ENCODE assay signal across 12 cellular contexts in genomic region chr4:139919513-139919912, GRCh38.
DNase-seq lines count a peak whose midpoint lies in the region; ATAC-seq, FAIRE-seq and TF ChIP-seq lines count a peak whose summit lies in the region.
"Had no signal": no experiment of that assay in that cellular context is flagged by ENCODE, and none has a peak within 500 bp of the region (broad histone marks: within the 10 kb centered on the region; RNA-seq: fewer than 3 reads in every experiment).

No MANE protein-coding gene starts in this region.

- FAIRE-seq in endothelial cell of umbilical vein (lab: Jason Lieb, UNC), result peak; percentile 91

- dilution Hi-C loops in endothelial cell of umbilical vein (cut with MboI; ENCODE audit: extremely low pct_ligation_motif_present, low sequenced_read_pairs), result no loop called here

- POLR2A ChIA-PET in endothelial cell of umbilical vein (lab: Charles Lee), result no interaction called here

- no peaks in the 10 kb centered on the region for H3K9me3 ChIP-seq in endothelial cell of umbilical vein (replicated peaks; ENCODE audit: control insufficient read depth, insufficient read depth, low read length)
- H3K9me3 ChIP-seq in lower lobe of right lung, result no peaks in the 10 kb centered on the region
- H3K9me3 ChIP-seq in subcutaneous abdominal adipose tissue (ENCODE audit: control insufficient read depth in 5 of 5, low read length in 5 of 5), result no peaks in the 10 kb centered on the region

- H3K4me1 ChIP-seq in endothelial cell of umbilical vein (ENCODE audit: control insufficient read depth, extremely low read depth, insufficient read depth, low read length), result peaks cover 47% of the 10 kb centered on the region
- H3K4me1 ChIP-seq in lower lobe of right lung, result peaks cover 64% of the 10 kb centered on the region
- peaks cover 19 to 90% (median 60%) of the 10 kb centered on the region in 5 donors for H3K4me1 ChIP-seq in subcutaneous abdominal adipose tissue (ENCODE audit: control insufficient read depth in 5 of 5, insufficient read depth in 5 of 5, low read length in 5 of 5)

- peak in 1 of 2 donors; percentile 45 for ATAC-seq in lower lobe of right lung
- no peak for ATAC-seq in HG03565 (IDR thresholded peaks at IDR 0.05; ENCODE audit: unreplicated experiment)

- H3K27ac ChIP-seq in endothelial cell of umbilical vein (ENCODE audit: insufficient read depth, low read depth, low read length) (peak overlapping the region; percentile 84), lower lobe of right lung (peak overlapping the region; percentile 52), subcutaneous abdominal adipose tissue (ENCODE audit: low read depth, low read length) (peak overlapping the region; percentile 86)

- intact Hi-C loops in endothelial cell of umbilical vein (cut with micrococcal nuclease) (loop anchor here (1.0 to 5.0 kb wide), 6 partner anchors 47 to 232 kb away; no protein-coding TSS in a partner anchor), lower lobe of right lung (cut with DNase I) (no loop called here)

- H3K27me3 ChIP-seq in endothelial cell of umbilical vein (ENCODE audit: control insufficient read depth in 2 of 2, insufficient read depth in 2 of 2, low read length in 2 of 2) (no peaks in the 10 kb centered on the region), lower lobe of right lung (ENCODE audit: low read depth) (no peaks in the 10 kb centered on the region), subcutaneous abdominal adipose tissue (ENCODE audit: control insufficient read depth in 5 of 5, insufficient read depth in 4 of 5, low read length in 5 of 5) (no peaks in the 10 kb centered on the region)

- no peaks in the 10 kb centered on the region for H3K9me1 ChIP-seq in endothelial cell of umbilical vein (replicated peaks; ENCODE audit: control insufficient read depth, extremely low read depth, insufficient read depth, low read length)

- no peak overlapping the region for H3K4me3 ChIP-seq in endothelial cell of umbilical vein (replicated peaks in 1 of 3; ENCODE audit: insufficient read depth in 1 of 3, low read depth in 1 of 3, low read length in 3 of 3)
- no peak overlapping the region for H3K4me3 ChIP-seq in lower lobe of right lung
- no peak overlapping the region for H3K4me3 ChIP-seq in subcutaneous abdominal adipose tissue (ENCODE audit: low read depth in 1 of 5, low read length in 5 of 5)

- peak; percentile 21 for TF ChIP-seq POLR2A in endothelial cell of umbilical vein (IDR thresholded peaks at IDR 0.05; ENCODE audit: low read depth, low read length)

- H3K36me3 ChIP-seq in endothelial cell of umbilical vein (ENCODE audit: control insufficient read depth in 2 of 2, extremely low read depth in 1 of 2, insufficient read depth in 2 of 2, low read length in 2 of 2) (no peaks in the 10 kb centered on the region), lower lobe of right lung (no peaks in the 10 kb centered on the region), subcutaneous abdominal adipose tissue (ENCODE audit: control insufficient read depth in 5 of 5, insufficient read depth in 5 of 5, low read length in 5 of 5) (no peaks in the 10 kb centered on the region)

- TF ChIP-seq CTCF in endothelial cell of umbilical vein (IDR thresholded peaks at IDR 0.05; ENCODE audit: extremely low read depth in 1 of 2, insufficient read depth in 1 of 2, low read depth in 1 of 2, low read length in 2 of 2) (no peak), lower lobe of right lung (IDR thresholded peaks at IDR 0.05) (no peak)

- DNase-seq in LHCN-M2 (ENCODE audit: low read depth) (peak; percentile 67), endothelial cell of umbilical vein (ENCODE audit: low read depth, low spot score) (peak; percentile 95), lower lobe of right lung (no peak), ACHN (no peak), cortex of kidney (lab: John Stamatoyannopoulos, UW) (no peak)
- no peak for DNase-seq in stimulated activated naive CD4-positive, alpha-beta T cell (lab: John Stamatoyannopoulos, UW)
- DNase-seq: effector memory CD4-positive, alpha-beta T cell; naive B cell; NCI-H2171; SW 1271 had no signal

- CTCF ChIA-PET in endothelial cell of umbilical vein (lab: Charles Lee), result interaction anchor here (0.5 to 1.5 kb wide), 7 partner anchors 10 to 334 kb away, joined by 3 to 6 read pairs (median 4); no protein-coding TSS in a partner anchor

- H3K79me2 ChIP-seq in endothelial cell of umbilical vein (ENCODE audit: control insufficient read depth, insufficient read depth, low read length), result no peaks in the 10 kb centered on the region

- BruUV-seq in endothelial cell of umbilical vein (replicated peaks; lab: Mats Ljungman, UMichigan), result no TSS peak

- H4K20me1 ChIP-seq in endothelial cell of umbilical vein (replicated peaks; ENCODE audit: control insufficient read depth, extremely low read depth, insufficient read depth, low read length), result no peaks in the 10 kb centered on the region

- peak overlapping the region; percentile 66 for H3K4me2 ChIP-seq in endothelial cell of umbilical vein (ENCODE audit: insufficient read depth, low read length)

- H2AFZ ChIP-seq in endothelial cell of umbilical vein (ENCODE audit: low read depth, low read length), result no peak overlapping the region

- in situ Hi-C loops in ACHN (cut with HindIII; ENCODE audit: low pct_ligation_motif_present, low pct_unique_long_range_greater_than_20kb, low sequenced_read_pairs), result no loop called here

- peak overlapping the region; percentile 60 for H3K9ac ChIP-seq in endothelial cell of umbilical vein (replicated peaks; ENCODE audit: extremely low read depth, insufficient read depth, low read length)
- H3K9ac ChIP-seq in subcutaneous abdominal adipose tissue (ENCODE audit: low read length in 5 of 5), result no peak overlapping the region

TF ChIP-seq in endothelial cell of umbilical vein, 7 proteins besides CTCF, POLR2A, EP300 and RAD21:
- TF ChIP-seq JUN (IDR thresholded peaks at IDR 0.05; ENCODE audit: borderline replicate concordance, insufficient read depth, insufficient read length, low read depth) (peak; percentile 81), FOS (IDR thresholded peaks at IDR 0.05; ENCODE audit: borderline replicate concordance, insufficient read depth, low read length) (peak; percentile 26), EZH2 (IDR thresholded peaks at IDR 0.05; ENCODE audit: borderline replicate concordance, low read depth, low read length, severe bottlenecking) (no peak), POLR2AphosphoS5 (IDR thresholded peaks at IDR 0.05; ENCODE audit: insufficient read depth, low read depth, low read length) (peak; percentile 44), GATA2 (IDR thresholded peaks at IDR 0.05; ENCODE audit: insufficient read depth, insufficient read length, low read depth, low read length) (no peak), MYC (IDR thresholded peaks at IDR 0.05; ENCODE audit: low read depth, low read length) (no peak)
- TF ChIP-seq, protein P1, sequence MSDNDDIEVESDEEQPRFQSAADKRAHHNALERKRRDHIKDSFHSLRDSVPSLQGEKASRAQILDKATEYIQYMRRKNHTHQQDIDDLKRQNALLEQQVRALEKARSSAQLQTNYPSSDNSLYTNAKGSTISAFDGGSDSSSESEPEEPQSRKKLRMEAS (IDR thresholded peaks at IDR 0.05; ENCODE audit: insufficient read depth, insufficient read length), result peak; percentile 62

Comparison
In these comparisons a context has a peak if more than half of its experiments do, and no peak if none do; other contexts are left out.
1. DNase-seq: peak in LHCN-M2 (single experiment) and endothelial cell of umbilical vein (single experiment); none in lower lobe of right lung (single experiment), ACHN (single experiment), stimulated activated naive CD4-positive, alpha-beta T cell (0 of 6) and cortex of kidney (single experiment).
2. Peak in every context shown above with its lines, with median percentiles within 50 percentile points of each other: H3K27ac ChIP-seq.